12 cellular contexts compared by ENCODE assay signal in the genomic region with DNA sequence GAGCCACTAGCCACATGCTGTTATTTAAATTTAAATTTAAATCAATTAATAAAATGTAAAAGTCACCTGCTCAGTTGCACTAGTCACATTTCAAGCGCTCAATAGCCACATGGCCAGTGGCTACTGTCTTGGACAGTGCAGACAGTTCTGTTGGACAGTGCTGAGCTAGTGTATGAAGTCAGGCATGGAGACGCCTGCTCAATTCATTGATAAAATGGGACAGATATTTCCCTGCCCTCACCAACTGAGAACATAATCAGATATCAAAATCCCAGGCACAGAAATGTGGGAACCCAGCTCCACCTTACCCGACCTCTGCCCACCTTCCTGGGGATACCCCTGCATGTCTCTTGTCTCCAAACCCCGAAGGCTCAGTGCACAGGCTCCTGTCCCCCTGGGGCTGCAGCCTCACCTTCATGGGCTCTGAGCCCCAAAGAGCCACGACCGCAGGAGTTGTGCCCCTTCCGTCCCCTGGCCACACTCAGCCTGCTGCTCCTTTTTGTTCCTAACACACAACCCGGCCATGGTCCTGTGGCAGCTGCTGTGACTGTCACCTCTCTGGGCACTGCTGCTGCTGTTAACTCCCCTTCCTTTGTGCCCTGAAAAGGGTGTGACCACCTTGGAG.
DNase-seq lines count a peak whose midpoint lies in the region; ATAC-seq and TF ChIP-seq lines count a peak whose summit lies in the region.
"Had no signal": no experiment of that assay in that cellular context is flagged by ENCODE, and none has a peak within 500 bp of the region (broad histone marks: within the 10 kb centered on the region; RNA-seq: fewer than 3 reads in every experiment).

No MANE protein-coding gene starts in this region.

- no peak overlapping the region for H3K23ac ChIP-seq in trophoblast cell (ENCODE audit: low read length)

- WGBS in trophoblast cell (ENCODE audit: extremely low coverage, insufficient coverage, insufficient read length): no CpG with 5 or more reads among the region's 8 CpGs

- peak; percentile 42 for DNase-seq in activated effector memory CD4-positive, alpha-beta T cell treated with anti-CD3 and anti-CD28 coated beads, Interleukin-2, amount 50 U/mL, for 16 hours
- no peak for DNase-seq in activated effector memory CD4-positive, alpha-beta T cell treated with Interleukin-2 at 50 U/mL for 16 hours
- DNase-seq in fibroblast of lung (ENCODE audit: low read depth in 2 of 2) (no peak), omental fat pad (ENCODE audit: low spot score) (no peak), uterus (no peak), trophoblast cell (no peak), AG08396 (ENCODE audit: low spot score) (no peak)
- DNase-seq: activated CD8-positive, alpha-beta memory T cell treated with anti-CD3 and anti-CD28 coated beads for 24 hours; activated naive CD4-positive, alpha-beta T cell treated with anti-CD3 and anti-CD28 coated beads, Interleukin-2, amount 10 ng/mL, durations not matched to agents 7 days and 5 days; NCI-H526 treated with DMSO at 0.1 percent for 48 hours had no signal

- H2AK5ac ChIP-seq in trophoblast cell (ENCODE audit: low read length): no peak overlapping the region

- H3K79me1 ChIP-seq in trophoblast cell (ENCODE audit: low read length): no peaks in the 10 kb centered on the region

- TF ChIP-seq CTCF in fibroblast of lung (conservative IDR thresholded peaks at IDR 0.05 in 1 of 2, IDR thresholded peaks at IDR 0.05 in 1 of 2; ENCODE audit: low read depth in 1 of 2, low read length in 2 of 2) (no peak), omental fat pad (IDR thresholded peaks at IDR 0.05) (no peak), uterus (IDR thresholded peaks at IDR 0.05) (no peak)

- no peak overlapping the region for H4K91ac ChIP-seq in trophoblast cell (ENCODE audit: low read depth, low read length)

- H3K4me3 ChIP-seq in fibroblast of lung (replicated peaks in 1 of 4; ENCODE audit: control extremely low read depth in 1 of 4, insufficient read depth in 1 of 4, low read depth in 3 of 4, low read length in 4 of 4) (no peak overlapping the region), uterus (no peak overlapping the region), trophoblast cell (ENCODE audit: low read depth, low read length) (no peak overlapping the region)

- H3K79me2 ChIP-seq in fibroblast of lung (ENCODE audit: control insufficient read depth, insufficient read depth, low read length): no peaks in the 10 kb centered on the region
- H3K79me2 ChIP-seq in trophoblast cell (ENCODE audit: control insufficient read depth, insufficient read depth, low read length, poor library complexity): no peaks in the 10 kb centered on the region

- H3K27ac ChIP-seq in fibroblast of lung (ENCODE audit: insufficient read depth, low read length) (peak overlapping the region; percentile 91), uterus (peak overlapping the region; percentile 72 to 90), trophoblast cell (ENCODE audit: low read depth, low read length) (no peak overlapping the region)
- H3K27ac ChIP-seq: 22Rv1 had no signal

- peak overlapping the region; percentile 37 for H3K4me2 ChIP-seq in fibroblast of lung (ENCODE audit: extremely low read depth, insufficient read depth, low read length)
- no peak overlapping the region for H3K4me2 ChIP-seq in trophoblast cell (ENCODE audit: low read length)

- no peak overlapping the region for H2BK12ac ChIP-seq in trophoblast cell (ENCODE audit: low read length)

- H3K18ac ChIP-seq in trophoblast cell (ENCODE audit: low read length): no peak overlapping the region

- peak; percentile 4 for ATAC-seq in omental fat pad (ENCODE audit: low FRiP score)
- ATAC-seq in GM21367 (IDR thresholded peaks at IDR 0.05; ENCODE audit: unreplicated experiment): no peak

- no peak for TF ChIP-seq POLR2A in uterus (IDR thresholded peaks at IDR 0.05)

- no peak overlapping the region for H2BK5ac ChIP-seq in trophoblast cell (ENCODE audit: low read depth, low read length, poor library complexity)

- H4K8ac ChIP-seq in trophoblast cell (ENCODE audit: low read depth, low read length): no peak overlapping the region

- H3K36me3 ChIP-seq in fibroblast of lung (ENCODE audit: control insufficient read depth, insufficient read depth, low read length): no peaks in the 10 kb centered on the region
- no peaks in the 10 kb centered on the region for H3K36me3 ChIP-seq in uterus
- no peaks in the 10 kb centered on the region for H3K36me3 ChIP-seq in trophoblast cell (ENCODE audit: control insufficient read depth in 1 of 2, insufficient read depth in 2 of 2, low read length in 2 of 2)

- H4K12ac ChIP-seq in trophoblast cell (ENCODE audit: low read depth, low read length): no peak overlapping the region

- H3K9ac ChIP-seq in fibroblast of lung (ENCODE audit: insufficient read depth, low read length): no peak overlapping the region
- no peak overlapping the region for H3K9ac ChIP-seq in trophoblast cell (ENCODE audit: low read length)

- no peak overlapping the region for H2AFZ ChIP-seq in fibroblast of lung (ENCODE audit: low read length)
- no peak overlapping the region for H2AFZ ChIP-seq in trophoblast cell (ENCODE audit: insufficient read depth, low read length, poor library complexity)

- H3K27me3 ChIP-seq in fibroblast of lung (ENCODE audit: control insufficient read depth, insufficient read depth, low read length): no peaks in the 10 kb centered on the region
- no peaks in the 10 kb centered on the region for H3K27me3 ChIP-seq in uterus
- no peaks in the 10 kb centered on the region for H3K27me3 ChIP-seq in trophoblast cell (ENCODE audit: insufficient read depth, low read length)

- intact Hi-C loops in uterus (cut with DNase I; ENCODE audit: low total_unique reads): no loop called here

- H4K20me1 ChIP-seq in fibroblast of lung (ENCODE audit: control insufficient read depth, extremely low read depth, insufficient read depth, low read length): no peaks in the 10 kb centered on the region

- no peak overlapping the region for H3K4ac ChIP-seq in trophoblast cell (ENCODE audit: low read depth, low read length)

- no peak overlapping the region for H3K14ac ChIP-seq in trophoblast cell (ENCODE audit: low read length)

- H3K4me1 ChIP-seq in fibroblast of lung (ENCODE audit: control insufficient read depth, extremely low read depth, insufficient read depth, low read length) (peaks cover 9% of the 10 kb centered on the region), uterus (peaks cover 0 to 11% of the 10 kb centered on the region in 2 donors), trophoblast cell (ENCODE audit: control insufficient read depth in 1 of 2, insufficient read depth in 2 of 2, low read length in 2 of 2) (no peaks in the 10 kb centered on the region)

- H3K9me3 ChIP-seq in fibroblast of lung (ENCODE audit: control insufficient read depth, insufficient read depth, low read depth, low read length) (no peaks in the 10 kb centered on the region), uterus (no peaks in the 10 kb centered on the region), trophoblast cell (ENCODE audit: insufficient read depth, low read depth, low read length) (peaks cover 3% of the 10 kb centered on the region)

- H2BK120ac ChIP-seq in trophoblast cell (ENCODE audit: insufficient read depth, low read length, poor library complexity): no peak overlapping the region
